Comparison of ENCODE assay signal across 8 cellular contexts in genomic region chr3:125280966-125281365, GRCh38.
A peak's percentile ranks its signal among the peaks of the same experiment; 100 is the strongest.
DNase-seq lines count a peak whose midpoint lies in the region; ATAC-seq and TF ChIP-seq lines count a peak whose summit lies in the region.
"Had no signal": no experiment of that assay in that cellular context is flagged by ENCODE, and none has a peak within 500 bp of the region (broad histone marks: within the 10 kb centered on the region; RNA-seq: fewer than 3 reads in every experiment).

No MANE protein-coding gene starts in this region.

- H3K4me3 ChIP-seq in HAP-1 (no peak overlapping the region), body of pancreas (no peak overlapping the region)

- ATAC-seq in body of pancreas: no peak

- peak overlapping the region; percentile 20 for H3K27ac Mint-ChIP-seq in osteocyte (ENCODE audit: unreplicated experiment)

- no peak overlapping the region for H3K27ac ChIP-seq in body of pancreas

- peaks cover 12% of the 10 kb centered on the region for H3K36me3 Mint-ChIP-seq in osteocyte (ENCODE audit: unreplicated experiment)

- TF ChIP-seq CTCF in osteocyte (IDR thresholded peaks at IDR 0.05) (no peak), body of pancreas (IDR thresholded peaks at IDR 0.05) (no peak)

- 94 to 97% methylated on average over 1 of the region's 1 CpG for WGBS in body of pancreas, 2 donors

- intact Hi-C loops in body of pancreas (cut with DNase I): no loop called here

- in situ Hi-C loops in HAP-1 (cut with MboI; ENCODE audit: low sequenced_read_pairs): no loop called here

- H3K27me3 Mint-ChIP-seq in osteocyte (ENCODE audit: unreplicated experiment): no peaks in the 10 kb centered on the region

- H3K4me3 Mint-ChIP-seq in osteocyte (ENCODE audit: unreplicated experiment): no peak overlapping the region

- no peaks in the 10 kb centered on the region for H3K9me3 ChIP-seq in HAP-1
- H3K9me3 ChIP-seq in body of pancreas: no peaks in the 10 kb centered on the region

- H3K36me3 ChIP-seq in HAP-1 (replicated peaks) (no peaks in the 10 kb centered on the region), body of pancreas (replicated peaks in 1 of 2; ENCODE audit: insufficient read depth in 1 of 2, low read depth in 2 of 2) (no peaks in the 10 kb centered on the region)

- TF ChIP-seq POLR2A in body of pancreas (IDR thresholded peaks at IDR 0.05): no peak

- H3K27me3 ChIP-seq in HAP-1 (ENCODE audit: low read depth) (no peaks in the 10 kb centered on the region), body of pancreas (no peaks in the 10 kb centered on the region)

- peaks cover 35% of the 10 kb centered on the region for H3K4me1 Mint-ChIP-seq in osteocyte (ENCODE audit: unreplicated experiment)

- peak; percentile 86 to 91 for DNase-seq in HAP-1 (ENCODE audit: low spot score in 2 of 2)
- peak; percentile 43 for DNase-seq in NCI-H345 (lab: John Stamatoyannopoulos, UW)
- DNase-seq in dermis blood vessel endothelial cell: peak; percentile 88
- DNase-seq in osteocyte (ENCODE audit: extremely low spot score, unreplicated experiment): no peak
- no peak for DNase-seq in stimulated activated CD4-positive, alpha-beta T cell treated with anti-CD3 and anti-CD28 coated beads, Interleukin-4, amount 100 ng/mL, for 1 hour
- DNase-seq in SK-N-DZ (ENCODE audit: low spot score): no peak
- no peak for DNase-seq in body of pancreas
- DNase-seq: islet precursor cell had no signal

- H3K9me3 Mint-ChIP-seq in osteocyte (ENCODE audit: unreplicated experiment): no peaks in the 10 kb centered on the region

- H3K4me1 ChIP-seq in HAP-1: peaks cover 26% of the 10 kb centered on the region
- peaks cover 19% of the 10 kb centered on the region for H3K4me1 ChIP-seq in body of pancreas

Comparison
In these comparisons a context has a peak if more than half of its experiments do, and no peak if none do; other contexts are left out.
1. DNase-seq: peak in HAP-1 (2 of 2), NCI-H345 (single experiment) and dermis blood vessel endothelial cell (single experiment); none in osteocyte (single experiment), stimulated activated CD4-positive, alpha-beta T cell treated with anti-CD3 and anti-CD28 coated beads, Interleukin-4, amount 100 ng/mL, for 1 hour (single experiment), SK-N-DZ (single experiment) and body of pancreas (0 of 4).